ENCODE assay signal across 8 cellular contexts in the genomic region with DNA sequence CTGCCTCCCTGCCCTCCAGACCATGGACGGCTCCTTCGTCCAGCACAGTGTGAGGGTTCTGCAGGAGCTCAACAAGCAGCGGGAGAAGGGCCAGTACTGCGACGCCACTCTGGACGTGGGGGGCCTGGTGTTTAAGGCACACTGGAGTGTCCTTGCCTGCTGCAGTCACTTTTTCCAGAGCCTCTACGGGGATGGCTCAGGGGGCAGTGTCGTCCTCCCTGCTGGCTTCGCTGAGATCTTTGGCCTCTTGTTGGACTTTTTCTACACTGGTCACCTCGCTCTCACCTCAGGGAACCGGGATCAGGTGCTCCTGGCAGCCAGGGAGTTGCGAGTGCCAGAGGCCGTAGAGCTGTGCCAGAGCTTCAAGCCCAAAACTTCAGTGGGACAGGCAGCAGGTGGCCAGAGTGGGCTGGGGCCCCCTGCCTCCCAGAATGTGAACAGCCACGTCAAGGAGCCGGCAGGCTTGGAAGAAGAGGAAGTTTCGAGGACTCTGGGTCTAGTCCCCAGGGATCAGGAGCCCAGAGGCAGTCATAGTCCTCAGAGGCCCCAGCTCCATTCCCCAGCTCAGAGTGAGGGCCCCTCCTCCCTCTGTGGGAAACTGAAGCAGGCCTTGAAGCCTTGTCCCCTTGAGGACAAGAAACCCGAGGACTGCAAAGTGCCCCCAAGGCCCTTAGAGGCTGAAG. TPM values are rescaled to one million over a fixed set of nuclear protein-coding genes. Genes with fewer than 3 reads are reported as not detected.
DNase-seq lines count a peak whose midpoint lies in the region; ATAC-seq, FAIRE-seq and TF ChIP-seq lines count a peak whose summit lies in the region.

No MANE protein-coding gene starts in this region.

- no peaks in the 10 kb centered on the region for H3K9me3 ChIP-seq in prostate gland

- TF ChIP-seq CTCF in foreskin fibroblast (IDR thresholded peaks at IDR 0.05; ENCODE audit: low read depth, low read length) (no peak), prostate gland (IDR thresholded peaks at IDR 0.05) (no peak)

- TF ChIP-seq POLR2A in prostate gland (IDR thresholded peaks at IDR 0.05) = no peak

- H3K4me1 ChIP-seq in prostate gland (replicated peaks) = peaks cover 16% of the 10 kb centered on the region

- 15% methylated on average over 16 of the region's 17 CpGs for WGBS in prostate gland

- H3K27ac ChIP-seq in prostate gland = peak overlapping the region; percentile 90 to 94

- H3K4me3 ChIP-seq in foreskin fibroblast (ENCODE audit: low read depth in 1 of 2, low read length in 2 of 2) (peak overlapping the region; percentile 78 to 84), prostate gland (peak overlapping the region; percentile 87 to 90)

- intact Hi-C loops in prostate gland (cut with DNase I) = loop anchor here (2.0 kb wide), 1 partner anchor 26 kb away; the partner anchor contains the start of genes NOL9 and TAS1R1

- peak; percentile 51 for DNase-seq in SIG-M5 treated with dmso at 0.1 percent for 504 hours (lab: John Stamatoyannopoulos, UW; ENCODE audit: unreplicated experiment)
- DNase-seq in SIG-M5 (lab: John Stamatoyannopoulos, UW) = no peak
- peak; percentile 73 for DNase-seq in UCSD-AML1 (lab: John Stamatoyannopoulos, UW; ENCODE audit: unreplicated experiment)
- DNase-seq in foreskin fibroblast = peak in 1 of 2 donors; percentile 28
- DNase-seq in prostate gland (ENCODE audit: low spot score) = no peak
- DNase-seq in frontal cortex (ENCODE audit: low spot score in 2 of 2) = no peak

- ATAC-seq in GM21619 (IDR thresholded peaks at IDR 0.05; ENCODE audit: unreplicated experiment) = no peak
- ATAC-seq in HG02571 (IDR thresholded peaks at IDR 0.05; ENCODE audit: unreplicated experiment) = no peak

- FAIRE-seq in frontal cortex (lab: Jason Lieb, UNC) = no peak

- H3K36me3 ChIP-seq in prostate gland = no peaks in the 10 kb centered on the region

- no peaks in the 10 kb centered on the region for H3K27me3 ChIP-seq in prostate gland (replicated peaks; ENCODE audit: insufficient read depth)

RNA-seq across cellular contexts. Expression of gene ZBTB48, which starts 0.9 kb away (rescaled TPM):
- total RNA-seq in prostate gland = 10 to 100 TPM; 41.3 to 51.0 TPM
- total RNA-seq in frontal cortex = 11.4 TPM

RNA-seq across cellular contexts. Expression of gene KLHL21, which starts 21.9 kb away (rescaled TPM):
- total RNA-seq in prostate gland (100 to 1,000 TPM in 1 of 2 donors, 10 to 100 TPM in 1; 67.1 to 111 TPM), frontal cortex (8.2 TPM)

RNA-seq across cellular contexts. Expression of gene TAS1R1, which starts 25.6 kb away (rescaled TPM):
- total RNA-seq in prostate gland (1 to 10 TPM in 1 of 2 donors, not detected in 1; 1.5 TPM), frontal cortex (not detected)

RNA-seq across cellular contexts. Expression of gene NOL9, which starts 26.4 kb away (rescaled TPM):
- total RNA-seq in prostate gland = 10 to 100 TPM; 15.7 to 20.9 TPM
- 35.9 TPM for total RNA-seq in frontal cortex

RNA-seq across cellular contexts. Expression of gene PHF13, which starts 32.8 kb away (rescaled TPM):
- total RNA-seq in prostate gland = 10 to 100 TPM; 13.8 to 79.2 TPM
- total RNA-seq in frontal cortex = 14.3 TPM

Comparison
In these comparisons a context has a peak if more than half of its experiments do, and no peak if none do; other contexts are left out.
1. DNase-seq: peak in SIG-M5 treated with dmso at 0.1 percent for 504 hours (single experiment) and UCSD-AML1 (single experiment); none in SIG-M5 (single experiment), prostate gland (single experiment) and frontal cortex (0 of 2).